ENCODE assay signal across 1 cellular context in genomic region chr2:16773080-16773713, GRCh38.
A peak's percentile ranks its signal among the peaks of the same experiment; 100 is the strongest.
TF ChIP-seq lines count a peak whose summit lies in the region.

No MANE protein-coding gene starts in this region.

TF ChIP-seq in SK-N-SH, 30 proteins besides CTCF, POLR2A, EP300 and RAD21 (continued from another document):
- TF ChIP-seq REST (IDR thresholded peaks at IDR 0.05; ENCODE audit: low read depth, low read length) = no peak
- no peak for TF ChIP-seq MEF2A (IDR thresholded peaks at IDR 0.05; ENCODE audit: borderline replicate concordance, low read depth)
- TF ChIP-seq CHD2 (IDR thresholded peaks at IDR 0.05; ENCODE audit: low read length, partially characterized antibody) = no peak
- TF ChIP-seq RXRA (IDR thresholded peaks at IDR 0.05; ENCODE audit: borderline replicate concordance, low read depth) = no peak
- no peak for TF ChIP-seq ELF1 (IDR thresholded peaks at IDR 0.05)
- no peak for TF ChIP-seq POLR2AphosphoS5 (IDR thresholded peaks at IDR 0.05; ENCODE audit: low read depth, low read length)
- no peak for TF ChIP-seq JUND (IDR thresholded peaks at IDR 0.05)
- TF ChIP-seq MXI1 (IDR thresholded peaks at IDR 0.05; ENCODE audit: low read depth, low read length) = peak; percentile 16; the same call in 1 of the 2 replicates
- TF ChIP-seq RFX5 (IDR thresholded peaks at IDR 0.05; ENCODE audit: low read length) = 0 out of 2 replicates have a peak, but pooled peaks have one; percentile 38
- no peak for TF ChIP-seq TEAD4 (IDR thresholded peaks at IDR 0.05; ENCODE audit: borderline replicate concordance, insufficient read depth)
- TF ChIP-seq USF2 (IDR thresholded peaks at IDR 0.05; ENCODE audit: borderline replicate concordance, low read depth, low read length) = no peak
- TF ChIP-seq YY1 (IDR thresholded peaks at IDR 0.05; ENCODE audit: low read depth) = no peak
- TF ChIP-seq SMC3 (IDR thresholded peaks at IDR 0.05; ENCODE audit: low read depth, low read length) = peak; percentile 94
- TF ChIP-seq SIN3A (IDR thresholded peaks at IDR 0.05; ENCODE audit: borderline replicate concordance, low read depth, low read length) = no peak
- TF ChIP-seq NRF1 (IDR thresholded peaks at IDR 0.05; ENCODE audit: low read depth, low read length) = no peak
- TF ChIP-seq PBX3 (IDR thresholded peaks at IDR 0.05) = no peak
- no peak for TF ChIP-seq FOXM1 (IDR thresholded peaks at IDR 0.05; ENCODE audit: low read depth)
- TF ChIP-seq ZBTB33 (IDR thresholded peaks at IDR 0.05; ENCODE audit: borderline replicate concordance, low read depth) = no peak
- no peak for TF ChIP-seq NFIC (IDR thresholded peaks at IDR 0.05; ENCODE audit: borderline replicate concordance)
- TF ChIP-seq GABPA (IDR thresholded peaks at IDR 0.05; ENCODE audit: low read depth) = no peak
TF ChIP-seq in SK-N-SH: peak in this region for 4.
